34 cellular contexts compared by ENCODE assay signal in the genomic region with DNA sequence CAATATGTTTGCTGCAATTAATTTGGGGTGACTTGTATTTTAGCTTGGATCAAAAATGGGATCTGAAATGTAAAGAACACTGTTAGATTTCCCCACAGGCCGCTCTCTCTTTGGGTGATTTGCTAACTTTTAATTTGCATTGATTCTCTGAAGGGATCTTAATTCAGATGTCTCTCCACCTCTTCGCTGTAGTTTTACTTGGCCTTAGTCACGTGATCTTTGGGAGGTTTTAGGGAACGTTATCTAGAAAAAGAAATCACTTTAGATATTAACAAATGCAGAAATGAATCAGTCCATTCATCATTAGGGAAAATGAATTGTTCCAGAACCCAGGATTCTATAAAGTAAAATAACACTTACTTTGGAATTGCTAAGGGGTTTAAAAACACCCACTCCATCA.
"Had no signal": no experiment of that assay in that cellular context is flagged by ENCODE, and none has a peak within 500 bp of the region (broad histone marks: within the 10 kb centered on the region; RNA-seq: fewer than 3 reads in every experiment).

No MANE protein-coding gene starts in this region.

- H3K4me1 ChIP-seq: adrenal gland, ascending aorta, breast epithelium, esophagus muscularis mucosa, foreskin keratinocyte had no signal

- H3K27me3 ChIP-seq: adrenal gland, ascending aorta, breast epithelium, cardiac muscle cell, esophagus muscularis mucosa, foreskin keratinocyte, gastrocnemius medialis had no signal

- H3K36me3 ChIP-seq: adrenal gland, ascending aorta, breast epithelium, cardiac muscle cell, esophagus muscularis mucosa, gastrocnemius medialis had no signal

- H3K9me3 ChIP-seq: adrenal gland, ascending aorta, breast epithelium, esophagus muscularis mucosa, gastrocnemius medialis had no signal

- H3K27ac ChIP-seq: adrenal gland, ascending aorta, breast epithelium, cardiac muscle cell, coronary artery, esophagus muscularis mucosa, foreskin keratinocyte, gastrocnemius medialis had no signal

- H3K27ac Mint-ChIP-seq: activated CD4-positive, alpha-beta memory T cell treated with anti-CD3 and anti-CD28 coated beads for 36 hours; activated CD4-positive, alpha-beta T cell treated with anti-CD3 and anti-CD28 coated beads for 36 hours; activated CD4-positive, alpha-beta T cell treated with anti-CD3 and anti-CD28 coated beads, Interleukin-2, amount 10 ng/mL, durations not matched to agents 24 days and 14 days; activated CD8-positive, alpha-beta memory T cell treated with anti-CD3 and anti-CD28 coated beads, Interleukin-2, amount 10 ng/mL, durations not matched to agents 7 days and 5 days; activated CD8-positive, alpha-beta T cell treated with anti-CD3 and anti-CD28 coated beads, Interleukin-2, amount 10 ng/mL, durations not matched to agents 7 days and 5 days; activated naive CD4-positive, alpha-beta T cell treated with anti-CD3 and anti-CD28 coated beads for 36 hours; activated naive CD4-positive, alpha-beta T cell treated with anti-CD3 and anti-CD28 coated beads, Interleukin-2, amount 50 U/mL, for 24 hours; activated naive CD8-positive, alpha-beta T cell treated with anti-CD3 and anti-CD28 coated beads for 36 hours; activated naive CD8-positive, alpha-beta T cell treated with anti-CD3 and anti-CD28 coated beads, Interleukin-2, amount 50 U/mL, for 24 hours; activated T-helper 1 cell treated with anti-CD3 and anti-CD28 coated beads, Interleukin-12 subunit alpha, Interleukin-12 subunit beta, Interleukin-2, Interleukin-4 antibody, amounts not matched to agents 30 ng/mL and 10 ng/mL and 1 ng/mL, durations not matched to agents 14 hours and 24 hours and 36 hours; activated T-helper 2 cell treated with anti-CD3 and anti-CD28 coated beads, Interferon-gamma antibody, Interleukin-2, Interleukin-4, amounts not matched to agents 10 μg/mL and 5 μg/mL and 100 μg/mL, durations not matched to agents 14 hours and 24 hours and 36 hours; brain; dendritic cell treated with granulocyte-macrophage colony-stimulating factor and Interleukin-4, amounts not matched to agents 40 ng/mL and 50 ng/mL, for 4 days had no signal

- H3K4me1 Mint-ChIP-seq: activated CD4-positive, alpha-beta T cell treated with anti-CD3 and anti-CD28 coated beads for 36 hours; activated CD4-positive, alpha-beta T cell treated with anti-CD3 and anti-CD28 coated beads, Interleukin-2, amount 10 ng/mL, durations not matched to agents 24 days and 14 days; activated CD8-positive, alpha-beta memory T cell treated with anti-CD3 and anti-CD28 coated beads, Interleukin-2, amount 10 ng/mL, durations not matched to agents 7 days and 5 days; activated naive CD4-positive, alpha-beta T cell treated with anti-CD3 and anti-CD28 coated beads, Interleukin-2, amount 50 U/mL, for 24 hours; activated naive CD8-positive, alpha-beta T cell treated with anti-CD3 and anti-CD28 coated beads for 36 hours; activated naive CD8-positive, alpha-beta T cell treated with anti-CD3 and anti-CD28 coated beads, Interleukin-2, amount 50 U/mL, for 24 hours had no signal

- DNase-seq: activated CD4-positive, alpha-beta memory T cell treated with anti-CD3 and anti-CD28 coated beads for 36 hours; activated CD4-positive, alpha-beta T cell treated with anti-CD3 and anti-CD28 coated beads for 36 hours; activated CD4-positive, alpha-beta T cell treated with anti-CD3 and anti-CD28 coated beads, Interleukin-2, amount 10 ng/mL, durations not matched to agents 24 days and 14 days; activated CD4-positive, CD25-positive, alpha-beta regulatory T cell; activated CD4-positive, CD25-positive, alpha-beta regulatory T cell treated with anti-CD3 and anti-CD28 coated beads, Interleukin-2, amount 50 U/mL, for 72 hours; activated CD8-positive, alpha-beta memory T cell treated with anti-CD3 and anti-CD28 coated beads, Interleukin-2, amount 10 ng/mL, durations not matched to agents 7 days and 5 days; activated CD8-positive, alpha-beta memory T cell treated with anti-CD3 and anti-CD28 coated beads, Interleukin-2, amount 50 U/mL, for 4 hours; activated CD8-positive, alpha-beta T cell treated with anti-CD3 and anti-CD28 coated beads, Interleukin-2, amount 10 ng/mL, durations not matched to agents 7 days and 5 days; activated effector memory CD4-positive, alpha-beta T cell treated with anti-CD3 and anti-CD28 coated beads, Interleukin-2, amount 50 U/mL, for 16 hours; activated naive CD4-positive, alpha-beta T cell treated with anti-CD3 and anti-CD28 coated beads for 36 hours; activated naive CD8-positive, alpha-beta T cell treated with anti-CD3 and anti-CD28 coated beads for 36 hours; activated naive CD8-positive, alpha-beta T cell treated with anti-CD3 and anti-CD28 coated beads, Interleukin-2, amount 50 U/mL, for 24 hours; activated T-cell treated with anti-CD3 and anti-CD28 coated beads, Interleukin-2, amount 50 U/mL, for 1 hour; activated T-cell treated with anti-CD3 and anti-CD28 coated beads, Interleukin-2, amount 50 U/mL, for 48 hours; adrenal gland; central memory CD4-positive, alpha-beta T cell; cerebellar nuclear complex; effector CD4-positive, alpha-beta T cell; effector memory CD8-positive, alpha-beta T cell; erythroblast; foreskin keratinocyte; gastrocnemius medialis; T-helper 1 cell; T-helper 2 cell had no signal

- H3K27me3 Mint-ChIP-seq: activated CD4-positive, alpha-beta memory T cell treated with anti-CD3 and anti-CD28 coated beads for 36 hours; activated CD4-positive, alpha-beta T cell treated with anti-CD3 and anti-CD28 coated beads, Interleukin-2, amount 10 ng/mL, durations not matched to agents 24 days and 14 days; activated CD8-positive, alpha-beta memory T cell treated with anti-CD3 and anti-CD28 coated beads, Interleukin-2, amount 10 ng/mL, durations not matched to agents 7 days and 5 days; dendritic cell treated with granulocyte-macrophage colony-stimulating factor and Interleukin-4, amounts not matched to agents 40 ng/mL and 50 ng/mL, for 4 days had no signal

- H3K36me3 Mint-ChIP-seq: activated CD4-positive, alpha-beta memory T cell treated with anti-CD3 and anti-CD28 coated beads for 36 hours; activated CD8-positive, alpha-beta memory T cell treated with anti-CD3 and anti-CD28 coated beads, Interleukin-2, amount 10 ng/mL, durations not matched to agents 7 days and 5 days; activated naive CD4-positive, alpha-beta T cell treated with anti-CD3 and anti-CD28 coated beads, Interleukin-2, amount 50 U/mL, for 24 hours; activated naive CD8-positive, alpha-beta T cell treated with anti-CD3 and anti-CD28 coated beads for 36 hours; brain had no signal

- H3K4me3 ChIP-seq: adrenal gland, ascending aorta, breast epithelium, cardiac muscle cell, coronary artery, esophagus muscularis mucosa, gastrocnemius medialis had no signal

- H3K4me3 Mint-ChIP-seq: activated CD4-positive, alpha-beta memory T cell treated with anti-CD3 and anti-CD28 coated beads for 36 hours; activated CD4-positive, alpha-beta T cell treated with anti-CD3 and anti-CD28 coated beads for 36 hours; activated CD4-positive, alpha-beta T cell treated with anti-CD3 and anti-CD28 coated beads, Interleukin-2, amount 10 ng/mL, durations not matched to agents 24 days and 14 days; activated CD8-positive, alpha-beta memory T cell treated with anti-CD3 and anti-CD28 coated beads, Interleukin-2, amount 10 ng/mL, durations not matched to agents 7 days and 5 days; activated CD8-positive, alpha-beta T cell treated with anti-CD3 and anti-CD28 coated beads, Interleukin-2, amount 10 ng/mL, durations not matched to agents 7 days and 5 days; activated naive CD4-positive, alpha-beta T cell treated with anti-CD3 and anti-CD28 coated beads for 36 hours; activated naive CD4-positive, alpha-beta T cell treated with anti-CD3 and anti-CD28 coated beads, Interleukin-2, amount 50 U/mL, for 24 hours; activated naive CD8-positive, alpha-beta T cell treated with anti-CD3 and anti-CD28 coated beads for 36 hours; activated naive CD8-positive, alpha-beta T cell treated with anti-CD3 and anti-CD28 coated beads, Interleukin-2, amount 50 U/mL, for 24 hours; activated T-helper 1 cell treated with anti-CD3 and anti-CD28 coated beads, Interleukin-12 subunit alpha, Interleukin-12 subunit beta, Interleukin-2, Interleukin-4 antibody, amounts not matched to agents 30 ng/mL and 10 ng/mL and 1 ng/mL, durations not matched to agents 14 hours and 24 hours and 36 hours; brain; dendritic cell treated with granulocyte-macrophage colony-stimulating factor and Interleukin-4, amounts not matched to agents 40 ng/mL and 50 ng/mL, for 4 days; effector memory CD8-positive, alpha-beta T cell had no signal

- ATAC-seq: activated CD4-positive, alpha-beta T cell treated with anti-CD3 and anti-CD28 coated beads for 36 hours; activated CD8-positive, alpha-beta memory T cell treated with anti-CD3 and anti-CD28 coated beads, Interleukin-2, amount 10 ng/mL, durations not matched to agents 7 days and 5 days; activated CD8-positive, alpha-beta T cell treated with anti-CD3 and anti-CD28 coated beads, Interleukin-2, amount 10 ng/mL, durations not matched to agents 7 days and 5 days; activated naive CD8-positive, alpha-beta T cell treated with anti-CD3 and anti-CD28 coated beads, Interleukin-2, amount 50 U/mL, for 24 hours; effector memory CD8-positive, alpha-beta T cell; foreskin keratinocyte; gastrocnemius medialis had no signal
